Comparison of ENCODE assay signal across 30 cellular contexts in the genomic region with DNA sequence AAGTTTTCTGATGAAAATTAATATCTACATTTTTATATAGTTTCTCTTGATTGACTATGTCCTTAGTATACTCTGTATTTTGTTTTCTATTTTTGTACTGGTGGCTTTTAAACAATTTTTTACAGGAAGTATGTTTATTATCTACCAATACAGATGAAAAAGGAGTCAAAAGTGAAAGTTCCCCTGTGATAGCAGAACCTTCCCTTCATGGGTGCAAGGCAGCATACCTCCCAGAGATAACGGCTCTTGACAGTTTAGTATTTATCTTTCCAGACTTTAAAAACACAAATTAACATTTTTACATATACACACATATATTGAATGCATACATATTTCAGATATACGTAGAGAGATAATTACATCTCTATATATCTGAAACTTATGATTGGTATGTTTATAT.
"Had no signal": no experiment of that assay in that cellular context is flagged by ENCODE, and none has a peak within 500 bp of the region (broad histone marks: within the 10 kb centered on the region; RNA-seq: fewer than 3 reads in every experiment).

No MANE protein-coding gene starts in this region.

- H3K27ac ChIP-seq: adrenal gland, body of pancreas, coronary artery, dorsolateral prefrontal cortex, pancreas, right atrium auricular region, uterus had no signal

- H3K36me3 ChIP-seq: adrenal gland, pancreas, right atrium auricular region, uterus had no signal

- H3K4me1 ChIP-seq: adrenal gland, body of pancreas, pancreas, uterus had no signal

- DNase-seq: activated CD4-positive, alpha-beta T cell treated with anti-CD3 and anti-CD28 coated beads for 4 hours; activated CD4-positive, alpha-beta T cell treated with anti-CD3 and anti-CD28 coated beads, Interleukin-2, amount 50 U/mL, for 4 hours; activated effector memory CD4-positive, alpha-beta T cell treated with Interleukin-2 at 50 U/mL for 16 hours; activated naive CD4-positive, alpha-beta T cell treated with Interleukin-2 at 50 U/mL for 16 hours; activated T-cell treated with anti-CD3 and anti-CD28 coated beads for 4 hours; activated T-cell treated with anti-CD3 and anti-CD28 coated beads, Interleukin-2, amount 50 U/mL, for 72 hours; adrenal gland; aorta; body of pancreas; dorsolateral prefrontal cortex; effector memory CD8-positive, alpha-beta T cell; foreskin fibroblast; head of caudate nucleus; hypothalamus; immature natural killer cell; midbrain; naive thymus-derived CD4-positive, alpha-beta T cell; pancreas; stimulated activated CD4-positive, alpha-beta T cell treated with anti-CD3 and anti-CD28 coated beads, Interleukin-1b, Interleukin-23, amount 100 ng/mL, for 48 hours; stimulated activated CD4-positive, alpha-beta T cell treated with anti-CD3 and anti-CD28 coated beads, Interleukin-4, amount 100 ng/mL, for 4 hours; stimulated activated CD8-positive, alpha-beta memory T cell treated with anti-CD3 and anti-CD28 coated beads, Interleukin-4, amount 100 ng/mL, for 48 hours; stimulated activated naive CD8-positive, alpha-beta T cell treated with anti-CD3 and anti-CD28 coated beads, Interleukin-15, amount 100 ng/mL, for 72 hours; substantia nigra; T-helper 2 cell; uterus had no signal

- H3K4me3 ChIP-seq: adrenal gland, body of pancreas, coronary artery, dorsolateral prefrontal cortex, pancreas, right atrium auricular region, smooth muscle cell, uterus had no signal

- H3K27me3 ChIP-seq: adrenal gland, body of pancreas, dorsolateral prefrontal cortex, pancreas, right atrium auricular region, uterus had no signal

- H3K4me2 ChIP-seq: smooth muscle cell had no signal

- H3K9me3 ChIP-seq: adrenal gland, body of pancreas, pancreas, right atrium auricular region, uterus had no signal

- ATAC-seq: activated T-cell treated with anti-CD3 and anti-CD28 coated beads, Interleukin-2, amount 50 U/mL, for 72 hours; body of pancreas; effector memory CD8-positive, alpha-beta T cell; esophagus mucosa; naive thymus-derived CD4-positive, alpha-beta T cell; pancreas; stimulated activated memory B cell treated with anti-CD40 and anti-IgM and Interleukin-4, amounts not matched to agents 10 μg/mL and 1 μg/mL and 100 μg/mL, for 72 hours; stimulated activated naive CD8-positive, alpha-beta T cell treated with anti-CD3 and anti-CD28 coated beads, Interleukin-15, amount 100 ng/mL, for 72 hours had no signal
